In the genomic region with DNA sequence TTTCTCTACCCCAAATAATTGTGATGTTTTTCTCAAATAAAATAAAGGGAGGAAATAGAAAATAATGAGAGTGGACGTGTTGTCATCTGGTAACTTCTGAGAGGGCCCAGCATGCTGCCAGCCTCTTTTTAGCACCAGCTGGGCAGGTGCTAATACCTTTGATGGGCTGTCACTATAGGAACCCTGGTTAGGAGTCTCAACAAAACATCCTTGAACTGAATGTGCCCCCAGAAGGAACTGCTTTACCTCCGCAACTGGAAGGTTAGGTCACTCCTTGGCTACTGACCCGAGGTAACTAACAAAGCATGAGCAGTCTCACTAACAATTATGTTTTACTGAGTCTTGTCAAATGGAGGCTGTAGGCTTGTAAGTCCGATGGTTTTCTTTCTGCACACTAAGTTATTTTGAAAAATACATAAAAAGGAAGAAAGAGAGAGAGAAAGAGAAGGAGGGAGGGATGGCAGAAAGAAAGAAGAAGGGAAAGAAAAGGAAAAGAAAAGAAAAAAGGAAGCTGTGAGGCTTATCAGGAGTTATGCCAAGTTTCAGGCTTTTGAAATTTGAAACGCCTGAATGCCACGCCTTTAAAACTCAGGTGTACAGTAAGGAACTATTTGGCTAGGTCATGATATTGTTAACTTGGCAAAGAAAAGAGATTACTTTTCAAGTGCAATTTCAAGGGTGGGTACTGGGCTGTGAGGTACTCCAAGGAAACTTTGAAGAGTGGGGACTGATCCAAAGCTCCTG, we compare ENCODE assay signal across 13 cellular contexts.
A peak's percentile ranks its signal among the peaks of the same experiment; 100 is the strongest.
DNase-seq lines count a peak whose midpoint lies in the region; ATAC-seq, FAIRE-seq and TF ChIP-seq lines count a peak whose summit lies in the region.
"Had no signal": no experiment of that assay in that cellular context is flagged by ENCODE, and none has a peak within 500 bp of the region (broad histone marks: within the 10 kb centered on the region; RNA-seq: fewer than 3 reads in every experiment).

No MANE protein-coding gene starts in this region.

- DNase-seq in HCT116 (ENCODE audit: low read depth, low spot score) (no peak), LoVo (ENCODE audit: low spot score) (peak; percentile 60), bronchial epithelial cell (ENCODE audit: low read depth) (peak; percentile 74), pancreas (no peak), mesenteric fat pad (ENCODE audit: low spot score) (no peak), hepatic stellate cell (ENCODE audit: low spot score) (no peak)
- DNase-seq: effector memory CD4-positive, alpha-beta T cell; gastrocnemius medialis; islet precursor cell; MM.1S; naive B cell had no signal

- RAD21 ChIA-PET in HCT116 (lab: Charles Lee; ENCODE audit: low non-redundant PET in 1 of 2, low total read pairs in 2 of 2, uncharacterized antibody in 2 of 2, unreplicated experiment in 2 of 2): no interaction called here

- H2AFZ ChIP-seq in HCT116 (ENCODE audit: low read depth, low read length, poor library complexity, severe bottlenecking): peak overlapping the region; percentile 88

- H3K4me1 ChIP-seq in HCT116 (ENCODE audit: control insufficient read depth in 1 of 2, insufficient read depth in 2 of 2, low read length in 2 of 2) (peaks cover 19 to 21% of the 10 kb centered on the region in 2 experiments), pancreas (peaks cover 0 to 5% (median 0%) of the 10 kb centered on the region in 3 donors)

- no peak overlapping the region for H3K4me3 ChIP-seq in HCT116 (replicated peaks in 1 of 2; ENCODE audit: low read depth in 1 of 2, low read length in 2 of 2)
- H3K4me3 ChIP-seq in bronchial epithelial cell (ENCODE audit: low read depth, low read length): no peak overlapping the region
- H3K4me3 ChIP-seq in pancreas: no peak overlapping the region
- H3K4me3 ChIP-seq: gastrocnemius medialis had no signal

- CTCF ChIA-PET in HCT116 (lab: Charles Lee): no interaction called here

- FAIRE-seq in bronchial epithelial cell (lab: Jason Lieb, UNC) (no peak), pancreas (lab: Jason Lieb, UNC) (no peak)

- no peaks in the 10 kb centered on the region for H3K36me3 ChIP-seq in HCT116 (ENCODE audit: control insufficient read depth in 1 of 2, insufficient read depth in 2 of 2, low read length in 2 of 2)
- H3K36me3 ChIP-seq in bronchial epithelial cell (ENCODE audit: control insufficient read depth, insufficient read depth, low read length): no peaks in the 10 kb centered on the region
- H3K36me3 ChIP-seq in pancreas: no peaks in the 10 kb centered on the region
- H3K36me3 ChIP-seq: gastrocnemius medialis had no signal

- TF ChIP-seq CTCF in HCT116 (IDR thresholded peaks at IDR 0.05 in 2 of 3, conservative IDR thresholded peaks at IDR 0.05 in 1 of 3; ENCODE audit: borderline replicate concordance in 1 of 3, insufficient read depth in 1 of 3, low read depth in 2 of 3, low read length in 2 of 3): no peak
- TF ChIP-seq CTCF in bronchial epithelial cell (IDR thresholded peaks at IDR 0.05; ENCODE audit: insufficient read depth, low read length, severe bottlenecking): no peak
- TF ChIP-seq CTCF in pancreas (IDR thresholded peaks at IDR 0.05): no peak

- no peaks in the 10 kb centered on the region for H4K20me1 ChIP-seq in HCT116 (ENCODE audit: insufficient read depth)

- no peaks in the 10 kb centered on the region for H3K9me2 ChIP-seq in HCT116 (ENCODE audit: insufficient read depth)

- no peaks in the 10 kb centered on the region for H3K9me3 ChIP-seq in HCT116 (ENCODE audit: control insufficient read depth in 1 of 2, insufficient read depth in 1 of 2, low read depth in 1 of 2, low read length in 2 of 2)
- H3K9me3 ChIP-seq in pancreas: no peaks in the 10 kb centered on the region
- H3K9me3 ChIP-seq: gastrocnemius medialis had no signal

- no peak for TF ChIP-seq POLR2A in HCT116 (IDR thresholded peaks at IDR 0.05; ENCODE audit: borderline replicate concordance, extremely low read depth, insufficient read depth, insufficient read length)

- peak overlapping the region; percentile 42 for H3K4me2 ChIP-seq in HCT116 (ENCODE audit: low read length)

- no peak overlapping the region for H3K27ac ChIP-seq in HCT116 (ENCODE audit: low read depth, low read length)
- peak overlapping the region in 2 of 4 donors; percentile 19 to 50 for H3K27ac ChIP-seq in pancreas
- H3K27ac ChIP-seq: gastrocnemius medialis had no signal

- 23 to 29% methylated on average over 6 of the region's 6 CpGs for WGBS in pancreas, 2 donors

- H3K79me2 ChIP-seq in HCT116 (ENCODE audit: insufficient read depth, low read length): no peaks in the 10 kb centered on the region

- no peak for TF ChIP-seq RAD21 in HCT116 (IDR thresholded peaks at IDR 0.05; ENCODE audit: low read depth)

- no TSS peak for BruUV-seq in HCT116 (replicated peaks; lab: Mats Ljungman, UMichigan)

- intact Hi-C loops in HCT116 (cut with micrococcal nuclease): no loop called here
- intact Hi-C loops in pancreas (cut with DNase I): no loop called here

- no peak overlapping the region for H3K9ac ChIP-seq in HCT116 (ENCODE audit: low read length)

- H3K27me3 ChIP-seq in HCT116 (ENCODE audit: insufficient read depth, low read length) (no peaks in the 10 kb centered on the region), bronchial epithelial cell (ENCODE audit: control insufficient read depth, insufficient read depth, low read length) (no peaks in the 10 kb centered on the region), pancreas (no peaks in the 10 kb centered on the region)
- H3K27me3 ChIP-seq: gastrocnemius medialis had no signal

- ATAC-seq in HCT116 (peak; percentile 46; the same call in 1 of the 2 replicates), pancreas (peak; percentile 69 to 92 (median 90)), HG03139 (IDR thresholded peaks at IDR 0.05; ENCODE audit: unreplicated experiment) (no peak)
- ATAC-seq: gastrocnemius medialis, WTC11 had no signal

- POLR2A ChIA-PET in HCT116 (lab: Charles Lee): no interaction called here

TF ChIP-seq in HCT116, 20 proteins besides CTCF, POLR2A, EP300 and RAD21:
- TF ChIP-seq TCF7L2 (IDR thresholded peaks at IDR 0.05; ENCODE audit: borderline replicate concordance, extremely low read depth, insufficient read depth, insufficient read length): peak; percentile 78
- TF ChIP-seq POLR2AphosphoS5 (IDR thresholded peaks at IDR 0.05; ENCODE audit: low read depth, low read length): no peak
- TF ChIP-seq FOSL1 (IDR thresholded peaks at IDR 0.05; ENCODE audit: low read depth): no peak
- TF ChIP-seq EGR1 (IDR thresholded peaks at IDR 0.05; ENCODE audit: low read depth): no peak
- TF ChIP-seq, protein P1, sequence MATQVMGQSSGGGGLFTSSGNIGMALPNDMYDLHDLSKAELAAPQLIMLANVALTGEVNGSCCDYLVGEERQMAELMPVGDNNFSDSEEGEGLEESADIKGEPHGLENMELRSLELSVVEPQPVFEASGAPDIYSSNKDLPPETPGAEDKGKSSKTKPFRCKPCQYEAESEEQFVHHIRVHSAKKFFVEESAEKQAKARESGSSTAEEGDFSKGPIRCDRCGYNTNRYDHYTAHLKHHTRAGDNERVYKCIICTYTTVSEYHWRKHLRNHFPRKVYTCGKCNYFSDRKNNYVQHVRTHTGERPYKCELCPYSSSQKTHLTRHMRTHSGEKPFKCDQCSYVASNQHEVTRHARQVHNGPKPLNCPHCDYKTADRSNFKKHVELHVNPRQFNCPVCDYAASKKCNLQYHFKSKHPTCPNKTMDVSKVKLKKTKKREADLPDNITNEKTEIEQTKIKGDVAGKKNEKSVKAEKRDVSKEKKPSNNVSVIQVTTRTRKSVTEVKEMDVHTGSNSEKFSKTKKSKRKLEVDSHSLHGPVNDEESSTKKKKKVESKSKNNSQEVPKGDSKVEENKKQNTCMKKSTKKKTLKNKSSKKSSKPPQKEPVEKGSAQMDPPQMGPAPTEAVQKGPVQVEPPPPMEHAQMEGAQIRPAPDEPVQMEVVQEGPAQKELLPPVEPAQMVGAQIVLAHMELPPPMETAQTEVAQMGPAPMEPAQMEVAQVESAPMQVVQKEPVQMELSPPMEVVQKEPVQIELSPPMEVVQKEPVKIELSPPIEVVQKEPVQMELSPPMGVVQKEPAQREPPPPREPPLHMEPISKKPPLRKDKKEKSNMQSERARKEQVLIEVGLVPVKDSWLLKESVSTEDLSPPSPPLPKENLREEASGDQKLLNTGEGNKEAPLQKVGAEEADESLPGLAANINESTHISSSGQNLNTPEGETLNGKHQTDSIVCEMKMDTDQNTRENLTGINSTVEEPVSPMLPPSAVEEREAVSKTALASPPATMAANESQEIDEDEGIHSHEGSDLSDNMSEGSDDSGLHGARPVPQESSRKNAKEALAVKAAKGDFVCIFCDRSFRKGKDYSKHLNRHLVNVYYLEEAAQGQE (IDR thresholded peaks at IDR 0.05; ENCODE audit: low read depth): no peak
- no peak for TF ChIP-seq CEBPB (IDR thresholded peaks at IDR 0.05; ENCODE audit: low read depth)
- no peak for TF ChIP-seq YY1 (IDR thresholded peaks at IDR 0.05; ENCODE audit: extremely low read depth, insufficient replicate concordance, low read depth, low read length)
- TF ChIP-seq, protein P2, sequence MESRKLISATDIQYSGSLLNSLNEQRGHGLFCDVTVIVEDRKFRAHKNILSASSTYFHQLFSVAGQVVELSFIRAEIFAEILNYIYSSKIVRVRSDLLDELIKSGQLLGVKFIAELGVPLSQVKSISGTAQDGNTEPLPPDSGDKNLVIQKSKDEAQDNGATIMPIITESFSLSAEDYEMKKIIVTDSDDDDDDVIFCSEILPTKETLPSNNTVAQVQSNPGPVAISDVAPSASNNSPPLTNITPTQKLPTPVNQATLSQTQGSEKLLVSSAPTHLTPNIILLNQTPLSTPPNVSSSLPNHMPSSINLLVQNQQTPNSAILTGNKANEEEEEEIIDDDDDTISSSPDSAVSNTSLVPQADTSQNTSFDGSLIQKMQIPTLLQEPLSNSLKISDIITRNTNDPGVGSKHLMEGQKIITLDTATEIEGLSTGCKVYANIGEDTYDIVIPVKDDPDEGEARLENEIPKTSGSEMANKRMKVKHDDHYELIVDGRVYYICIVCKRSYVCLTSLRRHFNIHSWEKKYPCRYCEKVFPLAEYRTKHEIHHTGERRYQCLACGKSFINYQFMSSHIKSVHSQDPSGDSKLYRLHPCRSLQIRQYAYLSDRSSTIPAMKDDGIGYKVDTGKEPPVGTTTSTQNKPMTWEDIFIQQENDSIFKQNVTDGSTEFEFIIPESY (IDR thresholded peaks at IDR 0.05; ENCODE audit: extremely low read depth, insufficient replicate concordance, low read length): no peak

Comparison
In these comparisons a context has a peak if more than half of its experiments do, and no peak if none do; other contexts are left out.
1. DNase-seq: peak in LoVo (single experiment) and bronchial epithelial cell (single experiment); none in HCT116 (single experiment), pancreas (0 of 6), mesenteric fat pad (single experiment) and hepatic stellate cell (single experiment).